ENCODE assay signal across 7 cellular contexts in the genomic region with DNA sequence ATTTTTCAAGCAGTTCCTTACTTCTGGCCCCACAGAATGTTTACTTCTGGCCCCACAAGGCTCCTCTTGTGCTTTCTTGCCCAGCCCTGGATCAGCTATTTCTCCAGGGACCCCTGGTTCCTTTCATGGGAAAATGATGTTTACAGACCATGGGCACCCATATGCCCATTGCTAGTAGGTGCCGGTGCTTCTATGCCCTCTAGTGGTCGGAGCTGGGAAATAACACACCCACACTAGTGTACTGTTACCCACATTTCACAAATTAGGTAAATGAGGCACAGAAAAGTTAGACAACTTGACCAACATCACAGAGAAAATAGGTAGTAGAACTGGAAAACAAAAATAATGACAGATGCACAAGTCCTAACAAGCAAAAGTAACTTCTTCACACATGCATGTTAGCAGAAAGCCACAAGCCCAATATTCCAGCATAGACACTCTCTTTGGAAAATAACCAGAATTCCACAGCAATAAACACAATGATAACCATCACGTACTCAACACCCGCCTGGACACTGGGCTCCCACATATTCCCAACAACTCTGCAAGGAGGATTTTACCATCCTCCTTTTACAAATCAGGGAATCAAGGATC. TPM values are rescaled to one million over a fixed set of nuclear protein-coding genes. Genes with fewer than 3 reads are reported as not detected.
DNase-seq lines count a peak whose midpoint lies in the region; ATAC-seq and TF ChIP-seq lines count a peak whose summit lies in the region.

No MANE protein-coding gene starts in this region.

- H3K4me1 Mint-ChIP-seq in activated B cell treated with CpG ODN at 0.5 μM for 24 hours = peaks cover 2% of the 10 kb centered on the region

- no peaks in the 10 kb centered on the region for H3K36me3 Mint-ChIP-seq in activated B cell treated with CpG ODN at 0.5 μM for 24 hours (ENCODE audit: low read depth)

- intact Hi-C loops in activated B cell treated with CpG ODN at 0.5 μM for 24 hours (cut with micrococcal nuclease) = loop anchor here (1.0 kb wide), 2 partner anchors 31 to 67 kb away; no protein-coding TSS in a partner anchor

- H3K27ac Mint-ChIP-seq in activated B cell treated with CpG ODN at 0.5 μM for 24 hours = no peak overlapping the region

- TF ChIP-seq CTCF in GM10266 (IDR thresholded peaks at IDR 0.05; ENCODE audit: control insufficient read depth, insufficient read depth, low read depth, missing control alignments) (peak; percentile 69), activated B cell treated with CpG ODN at 0.5 μM for 24 hours (IDR thresholded peaks at IDR 0.05) (peak; percentile 5), cardiac fibroblast (IDR thresholded peaks at IDR 0.05; ENCODE audit: low read depth, low read length) (peak; percentile 68)

- H3K27me3 Mint-ChIP-seq in activated B cell treated with CpG ODN at 0.5 μM for 24 hours = peaks cover 13% of the 10 kb centered on the region

- no peak overlapping the region for H3K4me3 Mint-ChIP-seq in activated B cell treated with CpG ODN at 0.5 μM for 24 hours

- H3K4me3 ChIP-seq in cardiac fibroblast (replicated peaks in 1 of 2; ENCODE audit: low read depth in 2 of 2, low read length in 2 of 2) = no peak overlapping the region

- DNase-seq in GM10266 (ENCODE audit: extremely low spot score) (no peak), NCI-H1092 treated with DMSO at 0.1 percent for 48 hours (lab: John Stamatoyannopoulos, UW) (peak; percentile 77), activated B cell treated with CpG ODN at 0.5 μM for 24 hours (peak; percentile 35), cardiac fibroblast (ENCODE audit: low read depth in 2 of 2) (peak; percentile 28 to 48), lung microvascular endothelial cell (ENCODE audit: low read depth in 2 of 2) (peak; percentile 35 to 43)
- DNase-seq in stimulated activated CD8-positive, alpha-beta memory T cell treated with anti-CD3 and anti-CD28 coated beads, Interleukin-4, amount 100 ng/mL, for 4 hours (ENCODE audit: low read depth in 2 of 2, low spot score in 1 of 2) = peak; percentile 38 to 46

- H3K9me3 Mint-ChIP-seq in activated B cell treated with CpG ODN at 0.5 μM for 24 hours = no peaks in the 10 kb centered on the region

- CTCF ChIA-PET in activated B cell treated with CpG ODN at 0.5 μM for 24 hours (lab: Charles Lee) = interaction anchor here (0.8 to 4.0 kb wide), 15 partner anchors 10 to 112 kb away, joined by 3 to 61 read pairs (median 6); no protein-coding TSS in a partner anchor

- ATAC-seq in activated B cell treated with CpG ODN at 0.5 μM for 24 hours (ENCODE audit: low read depth) = peak; percentile 90
- ATAC-seq in GM19351 (IDR thresholded peaks at IDR 0.05; ENCODE audit: unreplicated experiment) = no peak

- POLR2A ChIA-PET in activated B cell treated with CpG ODN at 0.5 μM for 24 hours (lab: Charles Lee) = interaction anchor here (0.8 kb wide), 1 partner anchor 67 kb away, joined by 3 read pairs; no protein-coding TSS in a partner anchor

RNA-seq across cellular contexts. Expression of a gene that starts 1.3 kb away (rescaled TPM):
- total RNA-seq in activated B cell treated with CpG ODN at 0.5 μM for 24 hours (not detected in 2 replicates), lung microvascular endothelial cell (not detected in 2 replicates)

RNA-seq across cellular contexts. Expression of a gene that starts 42.4 kb away (rescaled TPM):
- total RNA-seq in activated B cell treated with CpG ODN at 0.5 μM for 24 hours (not detected in 2 replicates), lung microvascular endothelial cell (not detected in 2 replicates)

RNA-seq across cellular contexts. Expression of a gene that starts 45.6 kb away (rescaled TPM):
- not detected in 2 replicates for total RNA-seq in activated B cell treated with CpG ODN at 0.5 μM for 24 hours
- total RNA-seq in lung microvascular endothelial cell = not detected in 2 replicates

Comparison
In these comparisons a context has a peak if more than half of its experiments do, and no peak if none do; other contexts are left out.
1. CTCF ChIP-seq: peak in every context shown above with its lines; median percentile 69 in GM10266; 68 in cardiac fibroblast; 5 in activated B cell treated with CpG ODN at 0.5 μM for 24 hours.